Comparison of ENCODE assay signal across 20 cellular contexts in the genomic region with DNA sequence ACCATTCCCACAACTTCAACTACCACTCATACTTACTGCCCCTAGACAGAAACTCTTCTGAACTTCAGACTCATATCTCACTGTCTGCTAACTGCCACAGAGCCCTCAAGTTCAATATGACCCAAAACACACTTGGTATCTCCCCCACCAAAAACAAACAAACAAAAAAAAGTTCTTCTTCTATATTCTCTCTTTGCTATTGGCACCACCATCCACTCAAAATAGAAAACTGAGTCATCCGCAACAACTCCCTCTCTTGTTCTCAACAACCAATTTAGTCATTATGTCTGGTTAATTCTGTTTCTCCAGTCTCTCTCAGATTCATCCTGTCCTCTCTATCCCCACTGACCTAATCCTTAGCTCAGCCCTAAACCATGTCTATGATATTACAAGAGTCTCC. TPM values are rescaled to one million over a fixed set of nuclear protein-coding genes. Genes with fewer than 3 reads are reported as not detected.
DNase-seq lines count a peak whose midpoint lies in the region; ATAC-seq and TF ChIP-seq lines count a peak whose summit lies in the region.
"Had no signal": no experiment of that assay in that cellular context is flagged by ENCODE, and none has a peak within 500 bp of the region (broad histone marks: within the 10 kb centered on the region; RNA-seq: fewer than 3 reads in every experiment).

No MANE protein-coding gene starts in this region.

- no peaks in the 10 kb centered on the region for H3K9me3 Mint-ChIP-seq in activated CD4-positive, alpha-beta T cell treated with anti-CD3 and anti-CD28 coated beads for 36 hours (ENCODE audit: low read depth)
- H3K9me3 Mint-ChIP-seq in activated CD4-positive, alpha-beta T cell treated with anti-CD3 and anti-CD28 coated beads, Interleukin-2, amount 10 ng/mL, durations not matched to agents 24 days and 14 days: no peaks in the 10 kb centered on the region
- H3K9me3 Mint-ChIP-seq in CD4-positive, alpha-beta T cell: no peaks in the 10 kb centered on the region
- H3K9me3 Mint-ChIP-seq: nephron progenitor cell, T-cell had no signal

- H3K79me2 ChIP-seq in Loucy (ENCODE audit: insufficient read depth, low read length): peaks cover 51% of the 10 kb centered on the region

- no peak overlapping the region for H2AFZ ChIP-seq in Loucy (ENCODE audit: low read length)

- DNase-seq in activated CD4-positive, alpha-beta T cell treated with anti-CD3 and anti-CD28 coated beads for 36 hours: no peak
- DNase-seq in activated CD4-positive, alpha-beta T cell treated with anti-CD3 and anti-CD28 coated beads, Interleukin-2, amount 10 ng/mL, durations not matched to agents 24 days and 14 days: no peak
- DNase-seq in dorsolateral prefrontal cortex (no peak), ovary (no peak), NCI-H345 treated with DMSO at 0.1 percent for 48 hours (lab: John Stamatoyannopoulos, UW; ENCODE audit: unreplicated experiment) (no peak)
- no peak for DNase-seq in CD4-positive, alpha-beta T cell
- DNase-seq: activated naive CD4-positive, alpha-beta T cell treated with Interleukin-2 at 50 U/mL for 16 hours; effector memory CD4-positive, alpha-beta T cell; EL; foreskin keratinocyte; NCI-H2081 treated with DMSO at 0.1 percent for 48 hours; nephron progenitor cell; retina; stimulated activated CD4-positive, alpha-beta T cell treated with anti-CD3 and anti-CD28 coated beads, Interleukin-1b, Interleukin-23, amount 100 ng/mL, for 48 hours; T-cell had no signal

- H4K20me1 ChIP-seq in Loucy (ENCODE audit: insufficient read depth, low read length, poor library complexity, severe bottlenecking): peaks cover 25% of the 10 kb centered on the region

- H3K36me3 ChIP-seq in Loucy (ENCODE audit: insufficient read depth, low read length) (no peaks in the 10 kb centered on the region; the same call in 1 of the 2 replicates), skeletal muscle satellite cell (ENCODE audit: insufficient read depth, low read length) (peaks cover 10% of the 10 kb centered on the region), ovary (no peaks in the 10 kb centered on the region)

- no peak overlapping the region for H3K4me3 Mint-ChIP-seq in activated CD4-positive, alpha-beta T cell treated with anti-CD3 and anti-CD28 coated beads for 36 hours
- H3K4me3 Mint-ChIP-seq in activated CD4-positive, alpha-beta T cell treated with anti-CD3 and anti-CD28 coated beads, Interleukin-2, amount 10 ng/mL, durations not matched to agents 24 days and 14 days: no peak overlapping the region
- H3K4me3 Mint-ChIP-seq in CD4-positive, alpha-beta T cell: no peak overlapping the region
- H3K4me3 Mint-ChIP-seq: nephron progenitor cell, T-cell had no signal

- no peaks in the 10 kb centered on the region for H3K9me2 ChIP-seq in Loucy (replicated peaks; ENCODE audit: low read depth, low read length)

- peak overlapping the region; percentile 31 to 97 (median 87) for H3K27ac ChIP-seq in dorsolateral prefrontal cortex
- no peak overlapping the region for H3K27ac ChIP-seq in ovary
- no peak overlapping the region for H3K27ac ChIP-seq in CD4-positive, alpha-beta T cell (ENCODE audit: low read depth, low read length)
- H3K27ac ChIP-seq: A549, foreskin keratinocyte had no signal

- H3K4me1 ChIP-seq in Loucy (ENCODE audit: insufficient read depth, low read length, poor library complexity, severe bottlenecking): peaks cover 39% of the 10 kb centered on the region
- peaks cover 52% of the 10 kb centered on the region for H3K4me1 ChIP-seq in skeletal muscle satellite cell (ENCODE audit: control insufficient read depth, insufficient read depth, low read length)
- peaks cover 14% of the 10 kb centered on the region for H3K4me1 ChIP-seq in ovary (ENCODE audit: insufficient read depth)

- TF ChIP-seq POLR2A in ovary (IDR thresholded peaks at IDR 0.05): no peak

- CTCF ChIA-PET in activated CD4-positive, alpha-beta T cell treated with anti-CD3 and anti-CD28 coated beads for 36 hours (lab: Charles Lee): interaction anchor here (0.7 to 1.2 kb wide), 3 partner anchors 13 to 67 kb away, joined by 3 to 4 read pairs (median 4); no protein-coding TSS in a partner anchor
- CTCF ChIA-PET in CD4-positive, alpha-beta T cell (lab: Charles Lee): no interaction called here

- no peak for TF ChIP-seq CTCF in Loucy (conservative IDR thresholded peaks at IDR 0.05; ENCODE audit: low read length)
- no peak for TF ChIP-seq CTCF in dorsolateral prefrontal cortex (IDR thresholded peaks at IDR 0.05 in 54 of 56, conservative IDR thresholded peaks at IDR 0.05 in 2 of 56; ENCODE audit: low read depth in 1 of 56, partially characterized antibody in 56 of 56)
- TF ChIP-seq CTCF in ovary (IDR thresholded peaks at IDR 0.05): no peak
- no peak for TF ChIP-seq CTCF in CD4-positive, alpha-beta T cell (IDR thresholded peaks at IDR 0.05)

- H3K27me3 ChIP-seq in Loucy (ENCODE audit: insufficient read depth, low read length, poor library complexity, severe bottlenecking) (no peaks in the 10 kb centered on the region), dorsolateral prefrontal cortex (no peaks in the 10 kb centered on the region), skeletal muscle satellite cell (ENCODE audit: control insufficient read depth, insufficient read depth, low read length) (no peaks in the 10 kb centered on the region), ovary (no peaks in the 10 kb centered on the region)
- no peaks in the 10 kb centered on the region for H3K27me3 ChIP-seq in CD4-positive, alpha-beta T cell (ENCODE audit: control insufficient read depth, insufficient read depth, low read length)
- H3K27me3 ChIP-seq: foreskin keratinocyte, tibial nerve had no signal

- no peak overlapping the region for H3K9ac ChIP-seq in Loucy (ENCODE audit: low read depth, low read length, poor library complexity, severe bottlenecking)
- no peak overlapping the region for H3K9ac ChIP-seq in skeletal muscle satellite cell (ENCODE audit: low read depth, low read length)

- H3K4me2 ChIP-seq in Loucy (ENCODE audit: low read depth, low read length, poor library complexity, severe bottlenecking) (peak overlapping the region; percentile 83), skeletal muscle satellite cell (ENCODE audit: low read length) (peak overlapping the region; percentile 32)
- H3K4me2 ChIP-seq: A549 had no signal

- ATAC-seq in activated CD4-positive, alpha-beta T cell treated with anti-CD3 and anti-CD28 coated beads for 36 hours: peak; percentile 48
- no peak for ATAC-seq in CD4-positive, alpha-beta T cell (ENCODE audit: poor library complexity)
- ATAC-seq: A549, foreskin keratinocyte, T-cell had no signal

- H3K36me3 Mint-ChIP-seq in activated CD4-positive, alpha-beta T cell treated with anti-CD3 and anti-CD28 coated beads for 36 hours (ENCODE audit: low read depth): peaks cover 2% of the 10 kb centered on the region
- H3K36me3 Mint-ChIP-seq in activated CD4-positive, alpha-beta T cell treated with anti-CD3 and anti-CD28 coated beads, Interleukin-2, amount 10 ng/mL, durations not matched to agents 24 days and 14 days (ENCODE audit: low read depth): no peaks in the 10 kb centered on the region
- peaks cover 4% of the 10 kb centered on the region for H3K36me3 Mint-ChIP-seq in CD4-positive, alpha-beta T cell (ENCODE audit: low read depth)

- 75 to 85% (median 78%) methylated on average over 1 of the region's 1 CpG for WGBS in ovary, 3 donors

- H3K4me3 ChIP-seq in Loucy (ENCODE audit: low read length, poor library complexity, severe bottlenecking) (no peak overlapping the region), dorsolateral prefrontal cortex (peak overlapping the region in 58 of 59 donors; percentile 17 to 95 (median 59)), skeletal muscle satellite cell (ENCODE audit: low read length) (no peak overlapping the region), ovary (no peak overlapping the region)
- H3K4me3 ChIP-seq: A549, lung, tibial nerve had no signal

- intact Hi-C loops in activated CD4-positive, alpha-beta T cell treated with anti-CD3 and anti-CD28 coated beads for 36 hours (cut with DNase I, micrococcal nuclease): no loop called here
- intact Hi-C loops in activated CD4-positive, alpha-beta T cell treated with anti-CD3 and anti-CD28 coated beads, Interleukin-2, amount 10 ng/mL, durations not matched to agents 24 days and 14 days (cut with micrococcal nuclease): no loop called here
- intact Hi-C loops in dorsolateral prefrontal cortex (cut with DNase I) (loop anchor here in 1 of 2 donors (10.0 kb wide), 1 partner anchor 133 kb away; no protein-coding TSS in a partner anchor), ovary (cut with DNase I) (no loop called here)
- intact Hi-C loops in CD4-positive, alpha-beta T cell (cut with DNase I, micrococcal nuclease): no loop called here

- H3F3A ChIP-seq in Loucy (ENCODE audit: low read depth): no peaks in the 10 kb centered on the region

- POLR2A ChIA-PET in activated CD4-positive, alpha-beta T cell treated with anti-CD3 and anti-CD28 coated beads for 36 hours (lab: Charles Lee): no interaction called here
- POLR2A ChIA-PET in CD4-positive, alpha-beta T cell (lab: Charles Lee): no interaction called here

- no peak overlapping the region for H3K27ac Mint-ChIP-seq in activated CD4-positive, alpha-beta T cell treated with anti-CD3 and anti-CD28 coated beads for 36 hours
- H3K27ac Mint-ChIP-seq in activated CD4-positive, alpha-beta T cell treated with anti-CD3 and anti-CD28 coated beads, Interleukin-2, amount 10 ng/mL, durations not matched to agents 24 days and 14 days: no peak overlapping the region
- no peak overlapping the region for H3K27ac Mint-ChIP-seq in CD4-positive, alpha-beta T cell
- H3K27ac Mint-ChIP-seq: nephron progenitor cell, T-cell had no signal

- H3K9me3 ChIP-seq in Loucy (ENCODE audit: insufficient read depth, low read depth, low read length): no peaks in the 10 kb centered on the region
- no peaks in the 10 kb centered on the region for H3K9me3 ChIP-seq in skeletal muscle satellite cell (replicated peaks; ENCODE audit: low read length)
- no peaks in the 10 kb centered on the region for H3K9me3 ChIP-seq in ovary
- no peaks in the 10 kb centered on the region for H3K9me3 ChIP-seq in CD4-positive, alpha-beta T cell (ENCODE audit: control insufficient read depth, low read length)
- H3K9me3 ChIP-seq: A549, tibial nerve had no signal

- H3K27me3 Mint-ChIP-seq in activated CD4-positive, alpha-beta T cell treated with anti-CD3 and anti-CD28 coated beads for 36 hours: no peaks in the 10 kb centered on the region
- H3K27me3 Mint-ChIP-seq in activated CD4-positive, alpha-beta T cell treated with anti-CD3 and anti-CD28 coated beads, Interleukin-2, amount 10 ng/mL, durations not matched to agents 24 days and 14 days: no peaks in the 10 kb centered on the region
- no peaks in the 10 kb centered on the region for H3K27me3 Mint-ChIP-seq in CD4-positive, alpha-beta T cell
- H3K27me3 Mint-ChIP-seq: T-cell had no signal

- peaks cover 6% of the 10 kb centered on the region for H3K4me1 Mint-ChIP-seq in activated CD4-positive, alpha-beta T cell treated with anti-CD3 and anti-CD28 coated beads for 36 hours
- peaks cover 8% of the 10 kb centered on the region for H3K4me1 Mint-ChIP-seq in activated CD4-positive, alpha-beta T cell treated with anti-CD3 and anti-CD28 coated beads, Interleukin-2, amount 10 ng/mL, durations not matched to agents 24 days and 14 days
- H3K4me1 Mint-ChIP-seq in CD4-positive, alpha-beta T cell (ENCODE audit: low read depth): peaks cover 16% of the 10 kb centered on the region
- H3K4me1 Mint-ChIP-seq: nephron progenitor cell had no signal

- TF ChIP-seq EP300 in ovary (IDR thresholded peaks at IDR 0.05): no peak

RNA-seq across cellular contexts. Expression of a gene that starts 7.2 kb away (rescaled TPM):
- total RNA-seq in activated CD4-positive, alpha-beta T cell treated with anti-CD3 and anti-CD28 coated beads for 36 hours: 100 to 1,000 TPM in 1 of 2 experiments, 10 to 100 TPM in 1; 78.1 to 132 TPM
- 87.1 and 87.2 TPM in 2 replicates for total RNA-seq in activated CD4-positive, alpha-beta T cell treated with anti-CD3 and anti-CD28 coated beads, Interleukin-2, amount 10 ng/mL, durations not matched to agents 24 days and 14 days
- total RNA-seq in dorsolateral prefrontal cortex (100 to 1,000 TPM; 269 to 525 (median 395) TPM), ovary (100 to 1,000 TPM in 5 of 7 donors, 10 to 100 TPM in 2; 58.5 to 127 (median 111) TPM)
- total RNA-seq in skeletal muscle satellite cell (2012; rRNA removed): 112 and 116 TPM in 2 replicates
- polyA plus RNA-seq in ovary: 100 to 1,000 TPM in 1 of 2 donors, 10 to 100 TPM in 1; 59.5 to 108 TPM
- 10 to 100 TPM; 51.4 to 60.7 TPM for total RNA-seq in CD4-positive, alpha-beta T cell

RNA-seq across cellular contexts. Expression of a gene that starts 34.1 kb away (rescaled TPM):
- total RNA-seq in activated CD4-positive, alpha-beta T cell treated with anti-CD3 and anti-CD28 coated beads for 36 hours: 1 to 10 TPM; 4.5 to 4.9 TPM
- total RNA-seq in activated CD4-positive, alpha-beta T cell treated with anti-CD3 and anti-CD28 coated beads, Interleukin-2, amount 10 ng/mL, durations not matched to agents 24 days and 14 days: 1.7 and 2.0 TPM in 2 replicates
- total RNA-seq in dorsolateral prefrontal cortex (1 to 10 TPM; 2.6 to 9.8 (median 5.6) TPM), ovary (1 to 10 TPM; 1.3 to 9.9 (median 4.5) TPM)
- total RNA-seq in skeletal muscle satellite cell (2012; rRNA removed): 1.3 TPM in 2 replicates
- 1 to 10 TPM in 1 of 2 donors, under 1 TPM in 1; 0.85 to 5.1 TPM for polyA plus RNA-seq in ovary
- total RNA-seq in CD4-positive, alpha-beta T cell: 1 to 10 TPM; 2.9 to 3.4 TPM

RNA-seq across cellular contexts. Expression of a gene that starts 34.2 kb away (rescaled TPM):
- 100 to 1,000 TPM; 103 to 119 TPM for total RNA-seq in activated CD4-positive, alpha-beta T cell treated with anti-CD3 and anti-CD28 coated beads for 36 hours
- total RNA-seq in activated CD4-positive, alpha-beta T cell treated with anti-CD3 and anti-CD28 coated beads, Interleukin-2, amount 10 ng/mL, durations not matched to agents 24 days and 14 days: 72.1 and 78.2 TPM in 2 replicates
- total RNA-seq in dorsolateral prefrontal cortex (10 to 100 TPM in 119 of 120 experiments, 1 to 10 TPM in 1; 9.3 to 42.7 (median 26.3) TPM), ovary (10 to 100 TPM in 6 of 7 donors, 1 to 10 TPM in 1; 8.8 to 41.6 (median 16.2) TPM)
- total RNA-seq in skeletal muscle satellite cell (2012; rRNA removed): 55.8 and 62.0 TPM in 2 replicates
- 10 to 100 TPM in 1 of 2 donors, 1 to 10 TPM in 1; 8.6 to 22.4 TPM for polyA plus RNA-seq in ovary
- total RNA-seq in CD4-positive, alpha-beta T cell: 10 to 100 TPM; 21.7 to 25.1 TPM

RNA-seq across cellular contexts. Expression of a gene that starts 44.1 kb away (rescaled TPM):
- 1 to 10 TPM; 2.2 to 2.7 TPM for total RNA-seq in activated CD4-positive, alpha-beta T cell treated with anti-CD3 and anti-CD28 coated beads for 36 hours
- total RNA-seq in activated CD4-positive, alpha-beta T cell treated with anti-CD3 and anti-CD28 coated beads, Interleukin-2, amount 10 ng/mL, durations not matched to agents 24 days and 14 days: 0.93 and 1.4 TPM in 2 replicates
- total RNA-seq in dorsolateral prefrontal cortex (10 to 100 TPM in 53 of 120 experiments, 1 to 10 TPM in 67; 1.6 to 26.1 (median 9.6) TPM), ovary (1 to 10 TPM; 1.5 to 6.3 (median 2.7) TPM)
- total RNA-seq in skeletal muscle satellite cell (2012; rRNA removed): under 0.01 and 0.66 TPM in 2 replicates
- 1 to 10 TPM; 1.1 to 1.4 TPM for polyA plus RNA-seq in ovary
- 10 to 100 TPM in 1 of 2 experiments, 1 to 10 TPM in 1; 7.8 to 10.4 TPM for total RNA-seq in CD4-positive, alpha-beta T cell

RNA-seq across cellular contexts. Expression of a gene that starts 54.4 kb away (rescaled TPM):
- 1 to 10 TPM; 1.8 to 2.5 TPM for total RNA-seq in activated CD4-positive, alpha-beta T cell treated with anti-CD3 and anti-CD28 coated beads for 36 hours
- total RNA-seq in activated CD4-positive, alpha-beta T cell treated with anti-CD3 and anti-CD28 coated beads, Interleukin-2, amount 10 ng/mL, durations not matched to agents 24 days and 14 days: 1.1 and 2.2 TPM in 2 replicates
- 100 to 1,000 TPM in 39 of 120 experiments, 10 to 100 TPM in 81; 17.0 to 289 (median 84.0) TPM for total RNA-seq in dorsolateral prefrontal cortex
- total RNA-seq in skeletal muscle satellite cell (2012; rRNA removed): 6.8 and 7.6 TPM in 2 replicates
- 10 to 100 TPM in 5 of 7 donors, 1 to 10 TPM in 2; 1.6 to 30.9 (median 12.2) TPM for total RNA-seq in ovary
- 1 to 10 TPM; 8.6 TPM for polyA plus RNA-seq in ovary
- under 1 TPM; 0.20 to 0.27 TPM for total RNA-seq in CD4-positive, alpha-beta T cell

Comparison
In these comparisons a context has a peak if more than half of its experiments do, and no peak if none do; other contexts are left out.
1. H3K4me3 ChIP-seq: peak in dorsolateral prefrontal cortex (58 of 59); none in Loucy (single experiment), skeletal muscle satellite cell (single experiment) and ovary (single experiment).
2. H3K27ac ChIP-seq: peak in dorsolateral prefrontal cortex (59 of 59); none in ovary (0 of 2) and CD4-positive, alpha-beta T cell (single experiment).